In the genomic region with DNA sequence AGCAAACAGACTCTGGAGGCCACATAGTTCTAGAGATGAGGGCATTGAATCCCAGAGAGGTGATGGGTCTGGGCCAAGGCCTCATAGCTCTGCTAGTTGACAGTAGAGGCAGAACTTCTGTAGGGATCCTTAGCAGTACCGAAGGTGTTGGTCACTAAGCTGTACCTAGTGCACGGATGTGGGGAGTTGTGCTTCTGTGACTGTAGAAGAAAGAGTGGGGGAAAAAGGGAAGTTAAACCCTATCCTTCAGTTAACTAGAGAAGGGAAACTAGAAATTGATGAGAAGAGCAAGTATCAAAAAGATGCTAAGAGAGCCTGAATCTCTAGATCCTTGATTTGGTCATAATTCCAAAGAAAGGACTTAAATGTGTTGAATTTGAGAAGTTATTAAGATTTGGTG, we compare ENCODE assay signal across 16 cellular contexts.
DNase-seq lines count a peak whose midpoint lies in the region; ATAC-seq, FAIRE-seq and TF ChIP-seq lines count a peak whose summit lies in the region.
"Had no signal": no experiment of that assay in that cellular context is flagged by ENCODE, and none has a peak within 500 bp of the region (broad histone marks: within the 10 kb centered on the region; RNA-seq: fewer than 3 reads in every experiment).

No MANE protein-coding gene starts in this region.

- H3K9me2 ChIP-seq in PC-3 (replicated peaks; ENCODE audit: low read length), result no peaks in the 10 kb centered on the region

- H4K20me1 ChIP-seq in PC-3 (ENCODE audit: low read length), result no peaks in the 10 kb centered on the region

- TF ChIP-seq CTCF in PC-3 (conservative IDR thresholded peaks at IDR 0.05; ENCODE audit: low read depth, low read length) (no peak), lower lobe of right lung (IDR thresholded peaks at IDR 0.05) (no peak)

- DNase-seq in GM18507 (ENCODE audit: extremely low spot score, insufficient read length, low read depth) (no peak), PC-3 (no peak), lower lobe of right lung (no peak), NCI-H510A treated with DMSO at 0.1 percent for 48 hours (lab: John Stamatoyannopoulos, UW) (no peak)
- no peak for DNase-seq in activated CD4-positive, CD25-positive, alpha-beta regulatory T cell treated with anti-CD3 and anti-CD28 coated beads, Interleukin-2, amount 50 U/mL, for 72 hours
- DNase-seq in effector CD8-positive, alpha-beta T cell (lab: John Stamatoyannopoulos, UW), result no peak
- DNase-seq: activated CD4-positive, alpha-beta T cell treated with anti-CD3 and anti-CD28 coated beads, Interleukin-2, amount 50 U/mL, for 1 hour; activated naive CD4-positive, alpha-beta T cell treated with anti-CD3 and anti-CD28 coated beads for 36 hours; EL; naive thymus-derived CD4-positive, alpha-beta T cell; NCI-H526; SW 1271; trophoblast cell had no signal

- H3K9ac ChIP-seq in PC-3 (ENCODE audit: low read length), result 0 out of 2 replicates have a peak overlapping the region, but pooled peaks have one; percentile 14

- H3K4me3 ChIP-seq in PC-3 (ENCODE audit: low read length), result no peak overlapping the region
- H3K4me3 ChIP-seq in lower lobe of right lung, result no peak overlapping the region

- POLR2A ChIA-PET in PC-3 (lab: Charles Lee; ENCODE audit: unreplicated experiment), result no interaction called here

- peak overlapping the region; percentile 60 for H3K27ac ChIP-seq in PC-3 (ENCODE audit: low read length)
- H3K27ac ChIP-seq in lower lobe of right lung, result no peak overlapping the region

- peaks cover 4% of the 10 kb centered on the region for H3F3A ChIP-seq in PC-3 (ENCODE audit: low read length, unreplicated experiment)

- CTCF ChIA-PET in PC-3 (lab: Charles Lee), result no interaction called here

- H3K36me3 ChIP-seq in PC-3 (ENCODE audit: low read depth, low read length) (no peaks in the 10 kb centered on the region), lower lobe of right lung (no peaks in the 10 kb centered on the region)

- H3K4me2 ChIP-seq in PC-3 (ENCODE audit: low read length), result no peak overlapping the region

- peaks cover 15% of the 10 kb centered on the region for H3K4me1 ChIP-seq in PC-3 (ENCODE audit: insufficient read depth, low read length)
- H3K4me1 ChIP-seq in lower lobe of right lung, result no peaks in the 10 kb centered on the region

- intact Hi-C loops in PC-3 (cut with micrococcal nuclease) (no loop called here), lower lobe of right lung (cut with DNase I) (no loop called here)

- no peak overlapping the region for H2AFZ ChIP-seq in PC-3 (ENCODE audit: low read length)

- no TSS peak for BruUV-seq in PC-3 (replicated peaks; lab: Mats Ljungman, UMichigan)

- no peaks in the 10 kb centered on the region for H3K79me2 ChIP-seq in PC-3 (ENCODE audit: low read length)

- peak; percentile 71 for FAIRE-seq in GM18507 (lab: Jason Lieb, UNC)

- no peaks in the 10 kb centered on the region for H3K9me3 ChIP-seq in PC-3 (ENCODE audit: low read length)
- H3K9me3 ChIP-seq in lower lobe of right lung, result no peaks in the 10 kb centered on the region

- no peaks in the 10 kb centered on the region for H3K27me3 ChIP-seq in PC-3 (ENCODE audit: low read length)
- no peaks in the 10 kb centered on the region for H3K27me3 ChIP-seq in lower lobe of right lung (ENCODE audit: low read depth)

- ATAC-seq in GM21423 (IDR thresholded peaks at IDR 0.05; ENCODE audit: unreplicated experiment), result peak; percentile 45
- ATAC-seq in HG03159 (IDR thresholded peaks at IDR 0.05; ENCODE audit: unreplicated experiment), result peak; percentile 48
- ATAC-seq in PC-3, result no peak
- no peak for ATAC-seq in lower lobe of right lung
- ATAC-seq: naive thymus-derived CD4-positive, alpha-beta T cell; sciatic nerve had no signal

Comparison
In these comparisons a context has a peak if more than half of its experiments do, and no peak if none do; other contexts are left out.
1. ATAC-seq: peak in GM21423 (single experiment) and HG03159 (single experiment); none in PC-3 (single experiment) and lower lobe of right lung (0 of 2).